9 cellular contexts compared by ENCODE assay signal in the genomic region with DNA sequence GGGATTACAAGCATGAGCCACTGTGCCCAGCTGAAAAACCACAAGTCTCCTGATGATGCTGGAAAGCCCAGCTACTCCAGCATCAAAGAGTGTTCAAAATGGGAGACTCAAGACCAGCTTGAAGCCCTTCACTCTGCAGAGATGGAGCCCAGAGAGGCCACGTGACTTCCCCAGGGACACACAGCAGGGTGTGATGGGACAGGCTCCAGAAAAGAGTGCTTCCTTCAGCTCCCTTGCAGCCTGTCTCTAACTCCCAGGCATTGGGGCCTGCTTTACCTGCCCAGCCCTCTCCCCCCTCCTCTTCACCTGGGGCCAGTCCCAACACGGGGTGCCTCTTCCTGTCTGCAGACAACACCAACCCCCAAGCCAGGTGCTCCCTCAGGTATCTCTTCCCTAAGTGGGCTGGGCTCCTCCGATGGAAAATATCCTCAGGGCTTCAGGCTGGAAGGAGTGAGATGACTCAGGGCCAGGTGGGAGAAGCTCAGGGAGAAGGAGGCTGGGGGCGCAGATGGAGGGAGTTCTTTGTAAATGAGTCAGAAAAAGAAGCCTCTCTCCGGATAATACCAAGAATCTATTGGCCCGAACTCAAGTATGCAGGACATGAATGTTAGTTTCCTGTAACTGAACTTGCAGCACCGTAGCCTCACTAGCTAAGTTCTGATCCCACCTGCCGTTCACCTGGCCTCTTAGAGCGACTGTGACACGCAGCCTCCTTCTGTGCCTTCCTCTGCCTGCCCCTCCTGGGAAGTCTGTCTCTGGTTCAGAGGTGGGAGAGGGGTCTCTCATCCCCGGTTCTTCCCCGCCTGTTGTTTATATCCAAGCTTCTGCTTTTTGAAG.
DNase-seq lines count a peak whose midpoint lies in the region; ATAC-seq, FAIRE-seq and TF ChIP-seq lines count a peak whose summit lies in the region.
"Had no signal": no experiment of that assay in that cellular context is flagged by ENCODE, and none has a peak within 500 bp of the region (broad histone marks: within the 10 kb centered on the region; RNA-seq: fewer than 3 reads in every experiment).

No MANE protein-coding gene starts in this region.

- DNase-seq in GM03348 (ENCODE audit: low spot score): peak; percentile 92
- DNase-seq in PC-3: peak; percentile 97
- peak; percentile 57 for DNase-seq in fibroblast of gingiva (ENCODE audit: low read depth)
- DNase-seq in pulmonary artery endothelial cell (ENCODE audit: low read depth, low spot score): peak; percentile 68
- no peak for DNase-seq in activated CD4-positive, alpha-beta T cell treated with anti-CD3 and anti-CD28 coated beads for 4 hours
- no peak for DNase-seq in NAMALWA (ENCODE audit: low spot score)
- DNase-seq in D721Med (ENCODE audit: insufficient read length, low spot score): no peak

- H2AFZ ChIP-seq in PC-3 (ENCODE audit: low read length): 0 out of 2 replicates have a peak overlapping the region, but pooled peaks have one; percentile 15

- ATAC-seq in PC-3 (peak; percentile 61), HG03342 (IDR thresholded peaks at IDR 0.05; ENCODE audit: unreplicated experiment) (no peak)
- ATAC-seq: GM12878 had no signal

- H3K4me2 ChIP-seq in PC-3 (ENCODE audit: low read length): peak overlapping the region; percentile 72

- intact Hi-C loops in PC-3 (cut with micrococcal nuclease): loop anchor here (5.0 kb wide), 1 partner anchor 53 kb away; no protein-coding TSS in a partner anchor

- H4K20me1 ChIP-seq in PC-3 (ENCODE audit: low read length): no peaks in the 10 kb centered on the region

- H3F3A ChIP-seq in PC-3 (ENCODE audit: low read length, unreplicated experiment): peaks cover 5% of the 10 kb centered on the region

- H3K79me2 ChIP-seq in PC-3 (ENCODE audit: low read length): peaks cover 23% of the 10 kb centered on the region

- H3K27me3 ChIP-seq in PC-3 (ENCODE audit: low read length): no peaks in the 10 kb centered on the region

- FAIRE-seq in D721Med (lab: Jason Lieb, UNC): no peak
- FAIRE-seq: GM12878 had no signal

- H3K27ac ChIP-seq in PC-3 (ENCODE audit: low read length): peak overlapping the region; percentile 99

- H3K36me3 ChIP-seq in PC-3 (ENCODE audit: low read depth, low read length): no peaks in the 10 kb centered on the region

- BruUV-seq in PC-3 (replicated peaks; lab: Mats Ljungman, UMichigan): no TSS peak

- no peaks in the 10 kb centered on the region for H3K9me3 ChIP-seq in PC-3 (ENCODE audit: low read length)

- no peaks in the 10 kb centered on the region for H3K9me2 ChIP-seq in PC-3 (replicated peaks; ENCODE audit: low read length)

- TF ChIP-seq CTCF in PC-3 (conservative IDR thresholded peaks at IDR 0.05; ENCODE audit: low read depth, low read length) (no peak), D721Med (IDR thresholded peaks at IDR 0.05; ENCODE audit: insufficient read depth, missing control alignments) (no peak)

- H3K4me1 ChIP-seq in PC-3 (ENCODE audit: insufficient read depth, low read length): peaks cover 48% of the 10 kb centered on the region

- CTCF ChIA-PET in PC-3 (lab: Charles Lee): interaction anchor here (0.7 kb wide), 1 partner anchor 196 kb away, joined by 3 read pairs; no protein-coding TSS in a partner anchor

- peak overlapping the region; percentile 79 for H3K9ac ChIP-seq in PC-3 (ENCODE audit: low read length)

- POLR2A ChIA-PET in PC-3 (lab: Charles Lee; ENCODE audit: unreplicated experiment): interaction anchor here (0.5 to 0.7 kb wide), 2 partner anchors 69 to 444 kb away, joined by 3 to 6 read pairs; no protein-coding TSS in a partner anchor

- H3K4me3 ChIP-seq in PC-3 (ENCODE audit: low read length): 0 out of 2 replicates have a peak overlapping the region, but pooled peaks have one; percentile 18
- H3K4me3 ChIP-seq: GM12878 had no signal

Comparison
In these comparisons a context has a peak if more than half of its experiments do, and no peak if none do; other contexts are left out.
1. DNase-seq: peak in GM03348 (single experiment), PC-3 (single experiment), fibroblast of gingiva (single experiment) and pulmonary artery endothelial cell (single experiment); none in activated CD4-positive, alpha-beta T cell treated with anti-CD3 and anti-CD28 coated beads for 4 hours (0 of 2), NAMALWA (single experiment) and D721Med (single experiment).